Comparison of ENCODE assay signal across 15 cellular contexts in genomic region chr16:6977291-6977690, GRCh38.
DNase-seq lines count a peak whose midpoint lies in the region; TF ChIP-seq lines count a peak whose summit lies in the region.
"Had no signal": no experiment of that assay in that cellular context is flagged by ENCODE, and none has a peak within 500 bp of the region (broad histone marks: within the 10 kb centered on the region; RNA-seq: fewer than 3 reads in every experiment).

No MANE protein-coding gene starts in this region.

- H3K27ac ChIP-seq in PC-9, result no peak overlapping the region
- peak overlapping the region; percentile 16 for H3K27ac ChIP-seq in mesodermal cell (ENCODE audit: low read depth, low read length, severe bottlenecking)
- H3K27ac ChIP-seq in uterus, result no peak overlapping the region
- H3K27ac ChIP-seq: BLaER1 treated with 17β-estradiol and CSF1 and Interleukin-3, amounts not matched to agents 10 nM and 100 nM had no signal

- H3K79me2 ChIP-seq in PC-9 (ENCODE audit: low read depth), result no peaks in the 10 kb centered on the region

- BruUV-seq in Caco-2 (replicated peaks; lab: Mats Ljungman, UMichigan) (no TSS peak), PC-9 (replicated peaks; lab: Mats Ljungman, UMichigan) (no TSS peak)

- H3K4me3 ChIP-seq in Caco-2 (ENCODE audit: low read depth, low read length) (no peak overlapping the region), PC-9 (no peak overlapping the region), mesodermal cell (ENCODE audit: extremely low read depth, insufficient read depth, low read length, poor library complexity, severe bottlenecking) (no peak overlapping the region), uterus (no peak overlapping the region)
- H3K4me3 ChIP-seq: BLaER1 treated with 17β-estradiol and CSF1 and Interleukin-3, amounts not matched to agents 10 nM and 100 nM; GM23338 had no signal

- H3K4me1 ChIP-seq in Caco-2 (peaks cover 17% of the 10 kb centered on the region), PC-9 (replicated peaks; ENCODE audit: insufficient read depth) (no peaks in the 10 kb centered on the region), mesodermal cell (ENCODE audit: control insufficient read depth, insufficient read depth, low read length, poor library complexity, severe bottlenecking) (no peaks in the 10 kb centered on the region), uterus (no peaks in the 10 kb centered on the region)
- H3K4me1 ChIP-seq: BLaER1 treated with 17β-estradiol and CSF1 and Interleukin-3, amounts not matched to agents 10 nM and 100 nM had no signal

- H3F3A ChIP-seq in PC-9 (ENCODE audit: insufficient read depth, low read depth), result no peaks in the 10 kb centered on the region

- no peaks in the 10 kb centered on the region for H3K36me3 ChIP-seq in Caco-2 (ENCODE audit: control insufficient read depth, insufficient read depth, low read length)
- no peaks in the 10 kb centered on the region for H3K36me3 ChIP-seq in PC-9 (ENCODE audit: low read depth)
- H3K36me3 ChIP-seq in mesodermal cell (ENCODE audit: control insufficient read depth, insufficient read depth, low read length), result no peaks in the 10 kb centered on the region
- no peaks in the 10 kb centered on the region for H3K36me3 ChIP-seq in uterus
- H3K36me3 ChIP-seq: BLaER1 treated with 17β-estradiol and CSF1 and Interleukin-3, amounts not matched to agents 10 nM and 100 nM had no signal

- CTCF ChIA-PET in Caco-2 (lab: Charles Lee), result no interaction called here
- CTCF ChIA-PET in PC-9 (lab: Charles Lee), result no interaction called here

- H3K9me3 ChIP-seq in Caco-2 (no peaks in the 10 kb centered on the region), PC-9 (ENCODE audit: insufficient read depth, low read depth) (no peaks in the 10 kb centered on the region), mesodermal cell (ENCODE audit: control insufficient read depth, low read length) (no peaks in the 10 kb centered on the region), uterus (no peaks in the 10 kb centered on the region)
- H3K9me3 ChIP-seq: BLaER1 treated with 17β-estradiol and CSF1 and Interleukin-3, amounts not matched to agents 10 nM and 100 nM had no signal

- H3K4me1 Mint-ChIP-seq in Caco-2 (ENCODE audit: low read depth, unreplicated experiment) (peaks cover 21% of the 10 kb centered on the region), progenitor cell of endocrine pancreas (ENCODE audit: low read depth) (peaks cover 21% of the 10 kb centered on the region)
- H3K4me1 Mint-ChIP-seq: CD4-positive, CD25-positive, alpha-beta regulatory T cell; GM23338 had no signal

- no peaks in the 10 kb centered on the region; the same call in 1 of the 2 replicates for H4K20me1 ChIP-seq in PC-9 (ENCODE audit: insufficient read depth)
- H4K20me1 ChIP-seq: BLaER1 treated with 17β-estradiol and CSF1 and Interleukin-3, amounts not matched to agents 10 nM and 100 nM had no signal

- POLR2A ChIA-PET in Caco-2 (lab: Charles Lee) (no interaction called here), PC-9 (lab: Charles Lee; ENCODE audit: unreplicated experiment) (no interaction called here)

- H3K27ac Mint-ChIP-seq in Caco-2 (ENCODE audit: unreplicated experiment) (peak overlapping the region; percentile 86), progenitor cell of endocrine pancreas (peak overlapping the region; percentile 76)
- H3K27ac Mint-ChIP-seq: CD4-positive, CD25-positive, alpha-beta regulatory T cell; GM23338; H9; IgD-negative memory B cell had no signal

- TF ChIP-seq POLR2A in uterus (IDR thresholded peaks at IDR 0.05), result no peak

- WGBS in mesodermal cell (ENCODE audit: insufficient coverage in 2 of 2), 2 experiments, result 92 to 93% methylated on average over 5 to 6 of the region's 7 CpGs

- H3K27me3 Mint-ChIP-seq in Caco-2 (ENCODE audit: insufficient read depth, unreplicated experiment), result no peaks in the 10 kb centered on the region
- H3K27me3 Mint-ChIP-seq in progenitor cell of endocrine pancreas, result peaks cover 2% of the 10 kb centered on the region
- H3K27me3 Mint-ChIP-seq: CD4-positive, CD25-positive, alpha-beta regulatory T cell; IgD-negative memory B cell had no signal

- 0 out of 2 replicates have a peak overlapping the region, but pooled peaks have one; percentile 64 for H2AFZ ChIP-seq in PC-9
- H2AFZ ChIP-seq: GM23338 had no signal

- H3K36me3 Mint-ChIP-seq in Caco-2 (ENCODE audit: insufficient read depth, unreplicated experiment), result peaks cover 4% of the 10 kb centered on the region
- H3K36me3 Mint-ChIP-seq in progenitor cell of endocrine pancreas (ENCODE audit: insufficient read depth), result no peaks in the 10 kb centered on the region
- H3K36me3 Mint-ChIP-seq: CD4-positive, CD25-positive, alpha-beta regulatory T cell; IgD-negative memory B cell had no signal

- no peak overlapping the region for H3K4me2 ChIP-seq in PC-9
- H3K4me2 ChIP-seq: BLaER1 treated with 17β-estradiol and CSF1 and Interleukin-3, amounts not matched to agents 10 nM and 100 nM; GM23338 had no signal

- no peaks in the 10 kb centered on the region for H3K9me3 Mint-ChIP-seq in Caco-2 (ENCODE audit: unreplicated experiment)
- no peaks in the 10 kb centered on the region for H3K9me3 Mint-ChIP-seq in progenitor cell of endocrine pancreas (ENCODE audit: low read depth)

- TF ChIP-seq CTCF in Caco-2 (IDR thresholded peaks at IDR 0.05; ENCODE audit: insufficient read depth in 1 of 2, low read depth in 1 of 2, low read length in 1 of 2, severe bottlenecking in 1 of 2, unreplicated experiment in 1 of 2) (no peak), PC-9 (conservative IDR thresholded peaks at IDR 0.05) (no peak), progenitor cell of endocrine pancreas (IDR thresholded peaks at IDR 0.05; ENCODE audit: unreplicated experiment) (no peak), uterus (IDR thresholded peaks at IDR 0.05) (no peak)

- peak overlapping the region; percentile 34 for H3K4me3 Mint-ChIP-seq in Caco-2 (ENCODE audit: unreplicated experiment)
- H3K4me3 Mint-ChIP-seq in progenitor cell of endocrine pancreas (ENCODE audit: low read depth), result no peak overlapping the region
- H3K4me3 Mint-ChIP-seq: CD4-positive, CD25-positive, alpha-beta regulatory T cell; GM23338; H9; IgD-negative memory B cell had no signal

- DNase-seq in Caco-2 (peak; percentile 59 to 61), PC-9 (no peak), progenitor cell of endocrine pancreas (ENCODE audit: low spot score, unreplicated experiment) (no peak), uterus (no peak), hypothalamus (lab: John Stamatoyannopoulos, UW) (no peak), NCI-H526 treated with DMSO at 0.1 percent for 48 hours (lab: John Stamatoyannopoulos, UW) (no peak)
- DNase-seq: ACHN; Calu3; CD4-positive, CD25-positive, alpha-beta regulatory T cell; DMS 273 treated with DMSO at 0.1 percent for 48 hours; H9 had no signal

- intact Hi-C loops in Caco-2 (cut with micrococcal nuclease; ENCODE audit: unreplicated experiment) (no loop called here), PC-9 (cut with micrococcal nuclease; ENCODE audit: unreplicated experiment) (no loop called here), uterus (cut with DNase I; ENCODE audit: low total_unique reads) (no loop called here)

- H3K27me3 ChIP-seq in Caco-2 (replicated peaks; ENCODE audit: control insufficient read depth, insufficient read depth, low read length) (no peaks in the 10 kb centered on the region), PC-9 (ENCODE audit: insufficient read depth, low read depth) (no peaks in the 10 kb centered on the region; the same call in none of the 2 replicates), uterus (no peaks in the 10 kb centered on the region)
- H3K27me3 ChIP-seq: BLaER1 treated with 17β-estradiol and CSF1 and Interleukin-3, amounts not matched to agents 10 nM and 100 nM had no signal

- H3K9me2 ChIP-seq in PC-9 (ENCODE audit: insufficient read depth), result no peaks in the 10 kb centered on the region; the same call in 1 of the 2 replicates

Comparison
In these comparisons a context has a peak if more than half of its experiments do, and no peak if none do; other contexts are left out.
1. DNase-seq: peak in Caco-2 (2 of 2); none in PC-9 (0 of 2), progenitor cell of endocrine pancreas (single experiment), uterus (0 of 2), hypothalamus (0 of 51) and NCI-H526 treated with DMSO at 0.1 percent for 48 hours (single experiment).